In genomic region chr4:76374744-76375143, GRCh38 we compare ENCODE assay signal across 27 cellular contexts. TPM values are rescaled to one million over a fixed set of nuclear protein-coding genes. Genes with fewer than 3 reads are reported as not detected.
DNase-seq lines count a peak whose midpoint lies in the region; ATAC-seq and TF ChIP-seq lines count a peak whose summit lies in the region.
"Had no signal": no experiment of that assay in that cellular context is flagged by ENCODE, and none has a peak within 500 bp of the region (broad histone marks: within the 10 kb centered on the region; RNA-seq: fewer than 3 reads in every experiment).

No MANE protein-coding gene starts in this region.

- H3K4me3 ChIP-seq in LNCaP clone FGC (ENCODE audit: low read depth, low read length) (no peak overlapping the region; the same call in 1 of the 2 replicates), fibroblast of pulmonary artery (replicated peaks; ENCODE audit: low read depth, low read length) (no peak overlapping the region)
- H3K4me3 ChIP-seq: left ventricle myocardium inferior, MG63, sigmoid colon, SJSA1 had no signal

- intact Hi-C loops in posterior vena cava (cut with DNase I): no loop called here

- TF ChIP-seq CTCF in C4-2B (conservative IDR thresholded peaks at IDR 0.05) (peak; percentile 16; the same call in 1 of the 2 replicates), LNCaP clone FGC (IDR thresholded peaks at IDR 0.05; ENCODE audit: control insufficient read depth, extremely low read depth, insufficient read depth) (no peak), fibroblast of pulmonary artery (IDR thresholded peaks at IDR 0.05; ENCODE audit: low read length, missing control alignments) (no peak)

- ATAC-seq in SK-N-SH treated with all-trans-retinoic acid at 6 μM for 48 hours (peak; percentile 71), HG03354 (IDR thresholded peaks at IDR 0.05; ENCODE audit: poor library complexity, severe bottlenecking, unreplicated experiment) (no peak), GM18498 (IDR thresholded peaks at IDR 0.05; ENCODE audit: unreplicated experiment) (no peak)
- ATAC-seq: CD8-positive, alpha-beta T cell; stimulated activated effector memory CD8-positive, alpha-beta T cell treated with anti-CD3 and anti-CD28 coated beads, Interleukin-12 subunit alpha, Interleukin-12 subunit beta, amount 100 ng/mL, for 72 hours had no signal

- H3K27ac ChIP-seq in C4-2B: no peak overlapping the region
- H3K27ac ChIP-seq: ascending aorta, left ventricle myocardium inferior, parathyroid adenoma, sigmoid colon, SJSA1 had no signal

- DNase-seq in LNCaP clone FGC (ENCODE audit: low read depth) (peak; percentile 61), fibroblast of pulmonary artery (ENCODE audit: low read depth) (peak; percentile 1), iPS-NIHi7 (ENCODE audit: extremely low spot score) (no peak), posterior vena cava (ENCODE audit: low spot score) (no peak)
- DNase-seq: activated CD4-positive, CD25-positive, alpha-beta regulatory T cell; activated naive CD4-positive, alpha-beta T cell treated with anti-CD3 and anti-CD28 coated beads for 36 hours; activated T-cell treated with anti-CD3 and anti-CD28 coated beads, Interleukin-2, amount 50 U/mL, for 24 hours; CD8-positive, alpha-beta T cell; cerebellar nuclear complex; effector memory CD4-positive, alpha-beta T cell; head of caudate nucleus; left ventricle myocardium inferior; MG63; NCI-H1694 treated with DMSO at 0.1 percent for 48 hours; NCI-H2227 treated with DMSO at 0.1 percent for 48 hours; NCI-H82; sigmoid colon had no signal

TF ChIP-seq in SK-N-SH treated with all-trans-retinoic acid at 6 μM for 48 hours, 23 proteins besides CTCF, POLR2A, EP300 and RAD21:
- TF ChIP-seq ZNF8 (CRISPR knock-in tag; IDR thresholded peaks at IDR 0.05) (no peak), ESRRG (CRISPR knock-in tag; IDR thresholded peaks at IDR 0.05) (no peak), TCF4 (CRISPR knock-in tag; IDR thresholded peaks at IDR 0.05; ENCODE audit: borderline replicate concordance) (no peak), PPARA (CRISPR knock-in tag; IDR thresholded peaks at IDR 0.05; ENCODE audit: borderline replicate concordance) (no peak), ZNF70 (CRISPR knock-in tag; IDR thresholded peaks at IDR 0.05) (no peak), ZFP30 (CRISPR knock-in tag; IDR thresholded peaks at IDR 0.05) (no peak), ARNTL (CRISPR knock-in tag; IDR thresholded peaks at IDR 0.05; ENCODE audit: borderline replicate concordance, low read depth) (no peak), RARB (CRISPR knock-in tag; IDR thresholded peaks at IDR 0.05) (no peak), CSDC2 (CRISPR knock-in tag; IDR thresholded peaks at IDR 0.05) (no peak), BACH2 (CRISPR knock-in tag; IDR thresholded peaks at IDR 0.05; ENCODE audit: borderline replicate concordance) (no peak), PATZ1 (CRISPR knock-in tag; IDR thresholded peaks at IDR 0.05; ENCODE audit: borderline replicate concordance) (no peak), POU6F1 (CRISPR knock-in tag; IDR thresholded peaks at IDR 0.05; ENCODE audit: borderline replicate concordance, low read depth) (no peak), ZFP3 (CRISPR knock-in tag; IDR thresholded peaks at IDR 0.05) (no peak), OSR1 (CRISPR knock-in tag; IDR thresholded peaks at IDR 0.05) (no peak)

RNA-seq across cellular contexts. Expression of gene CCDC158, which starts 46.2 kb away (rescaled TPM):
- 1 to 10 TPM; 2.0 to 2.3 TPM for total RNA-seq in posterior vena cava
- total RNA-seq: activated naive CD4-positive, alpha-beta T cell treated with anti-CD3 and anti-CD28 coated beads for 36 hours; CD8-positive, alpha-beta T cell; H4; T-helper 2 cell treated with Interferon-gamma antibody and Interleukin-4, amounts not matched to agents 100 ng/mL and 5 ng/mL, for 36 hours had no signal

Comparison
In these comparisons a context has a peak if more than half of its experiments do, and no peak if none do; other contexts are left out.
1. DNase-seq: peak in LNCaP clone FGC (single experiment) and fibroblast of pulmonary artery (single experiment); none in iPS-NIHi7 (single experiment) and posterior vena cava (single experiment).